Comparison of ENCODE assay signal across 10 cellular contexts in the genomic region with DNA sequence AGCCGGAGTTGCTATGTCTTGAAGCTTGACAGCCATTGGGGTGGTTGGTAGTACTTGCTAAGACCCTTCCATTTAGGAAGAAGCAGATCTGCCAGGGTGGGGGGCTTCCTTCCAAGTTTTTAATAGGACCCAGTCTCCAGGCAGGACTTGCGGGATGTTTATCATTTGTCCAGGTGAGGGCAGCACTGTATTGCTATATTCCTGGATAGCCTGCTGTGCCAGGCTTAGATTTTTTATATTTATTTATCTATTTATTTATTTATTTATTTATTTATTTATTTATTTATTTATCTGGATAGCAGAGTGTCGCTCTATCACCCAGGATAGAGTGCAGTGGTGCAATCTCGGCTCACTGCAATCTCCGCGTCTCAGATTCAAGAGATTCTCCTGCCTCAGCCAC.
DNase-seq lines count a peak whose midpoint lies in the region; ATAC-seq and TF ChIP-seq lines count a peak whose summit lies in the region.
"Had no signal": no experiment of that assay in that cellular context is flagged by ENCODE, and none has a peak within 500 bp of the region (broad histone marks: within the 10 kb centered on the region; RNA-seq: fewer than 3 reads in every experiment).

No MANE protein-coding gene starts in this region.

- H3F3A ChIP-seq in PC-9 (ENCODE audit: insufficient read depth, low read depth) = no peaks in the 10 kb centered on the region

- no peak overlapping the region for H2AFZ ChIP-seq in PC-9

- intact Hi-C loops in PC-9 (cut with micrococcal nuclease; ENCODE audit: unreplicated experiment) = no loop called here

- H3K27me3 ChIP-seq in PC-9 (ENCODE audit: insufficient read depth, low read depth) = peaks cover 5% of the 10 kb centered on the region

- no peaks in the 10 kb centered on the region for H3K79me2 ChIP-seq in PC-9 (ENCODE audit: low read depth)

- H4K20me1 ChIP-seq in PC-9 (ENCODE audit: insufficient read depth) = no peaks in the 10 kb centered on the region

- ATAC-seq in omental fat pad (ENCODE audit: low FRiP score) = no peak
- ATAC-seq in HG02885 (IDR thresholded peaks at IDR 0.05; ENCODE audit: poor library complexity, unreplicated experiment) = no peak

- H3K9me2 ChIP-seq in PC-9 (ENCODE audit: insufficient read depth) = no peaks in the 10 kb centered on the region

- POLR2A ChIA-PET in PC-9 (lab: Charles Lee; ENCODE audit: unreplicated experiment) = no interaction called here

- in situ Hi-C loops in ACHN (cut with HindIII; ENCODE audit: low pct_ligation_motif_present, low pct_unique_long_range_greater_than_20kb, low sequenced_read_pairs) = no loop called here

- no TSS peak for BruUV-seq in PC-9 (replicated peaks; lab: Mats Ljungman, UMichigan)

- H3K36me3 ChIP-seq in PC-9 (ENCODE audit: low read depth) = no peaks in the 10 kb centered on the region

- no peak overlapping the region for H3K4me3 ChIP-seq in GM12875 (ENCODE audit: low read depth, low read length)
- no peak overlapping the region for H3K4me3 ChIP-seq in PC-9
- no peak overlapping the region for H3K4me3 ChIP-seq in fibroblast of villous mesenchyme (ENCODE audit: low read depth, low read length)
- H3K4me3 ChIP-seq: skin epidermis had no signal

- DNase-seq in ACHN (peak; percentile 0), PC-9 (peak in 1 of 2 experiments; percentile 4), fibroblast of villous mesenchyme (ENCODE audit: low read depth) (peak; percentile 6), NCI-H1930 (lab: John Stamatoyannopoulos, UW) (no peak), omental fat pad (ENCODE audit: low spot score) (no peak)
- DNase-seq in effector CD8-positive, alpha-beta T cell (lab: John Stamatoyannopoulos, UW) = no peak
- DNase-seq: activated CD4-positive, alpha-beta T cell treated with anti-CD3 and anti-CD28 coated beads for 48 hours had no signal

- no peak overlapping the region for H3K27ac ChIP-seq in PC-9
- H3K27ac ChIP-seq: skin epidermis had no signal

- TF ChIP-seq CTCF in GM12875 (IDR thresholded peaks at IDR 0.05; ENCODE audit: borderline replicate concordance, insufficient read depth, low read depth, low read length) (0 out of 2 replicates have a peak, but pooled peaks have one; percentile 8), PC-9 (conservative IDR thresholded peaks at IDR 0.05) (peak; percentile 51), fibroblast of villous mesenchyme (IDR thresholded peaks at IDR 0.05; ENCODE audit: insufficient read depth, low read depth, low read length) (no peak), omental fat pad (IDR thresholded peaks at IDR 0.05) (no peak)

- H3K9me3 ChIP-seq in PC-9 (ENCODE audit: insufficient read depth, low read depth) = no peaks in the 10 kb centered on the region

- CTCF ChIA-PET in PC-9 (lab: Charles Lee) = no interaction called here

- H3K4me1 ChIP-seq in PC-9 (replicated peaks; ENCODE audit: insufficient read depth) = no peaks in the 10 kb centered on the region

- H3K4me2 ChIP-seq in PC-9 = no peak overlapping the region

Comparison
In these comparisons a context has a peak if more than half of its experiments do, and no peak if none do; other contexts are left out.
1. DNase-seq: peak in ACHN (single experiment) and fibroblast of villous mesenchyme (single experiment); none in NCI-H1930 (0 of 2), effector CD8-positive, alpha-beta T cell (single experiment) and omental fat pad (single experiment).
2. CTCF ChIP-seq: peak in GM12875 (single experiment) and PC-9 (single experiment); none in fibroblast of villous mesenchyme (single experiment) and omental fat pad (0 of 3).